Comparison of ENCODE assay signal across 6 cellular contexts in the genomic region with DNA sequence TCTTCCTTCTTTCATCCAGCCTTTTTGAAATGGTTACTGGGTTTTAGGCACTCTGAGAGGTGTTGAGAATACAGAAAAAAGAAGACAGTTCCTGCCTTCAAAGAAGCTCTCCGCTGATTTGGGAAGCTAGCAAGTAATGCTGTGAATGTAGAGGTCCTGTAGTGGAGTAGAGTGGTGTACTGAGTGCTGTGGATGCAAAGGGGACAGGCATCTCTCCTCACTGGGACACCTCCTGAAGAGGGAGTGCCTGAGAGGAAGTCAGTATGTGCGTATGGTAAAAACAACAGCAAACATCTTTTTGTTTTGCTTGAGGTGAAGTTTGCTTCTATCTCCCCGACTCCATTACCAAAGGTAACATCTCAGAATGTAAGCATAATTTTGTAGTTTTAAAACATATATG.
"Had no signal": no experiment of that assay in that cellular context is flagged by ENCODE, and none has a peak within 500 bp of the region (broad histone marks: within the 10 kb centered on the region; RNA-seq: fewer than 3 reads in every experiment).

No MANE protein-coding gene starts in this region.

- H3K27ac ChIP-seq: GM23248 had no signal

- H3K9ac ChIP-seq: GM23248 had no signal

- H3K36me3 ChIP-seq: HAP-1 had no signal

- H3K27me3 Mint-ChIP-seq: IgD-negative memory B cell had no signal

- DNase-seq: GM23248, HFFc6, KBM-7 had no signal

- H3K27ac Mint-ChIP-seq: HFFc6, IgD-negative memory B cell had no signal

- H3K4me3 ChIP-seq: GM23248, HAP-1 had no signal

- H3K4me1 ChIP-seq: HAP-1 had no signal

- H2AFZ ChIP-seq: GM23248 had no signal

- H3K9me3 ChIP-seq: HAP-1 had no signal

- H3K4me1 Mint-ChIP-seq: IgD-negative memory B cell had no signal

- H3K9me3 Mint-ChIP-seq: HFFc6, IgD-negative memory B cell had no signal

- H3K4me3 Mint-ChIP-seq: HFFc6, IgD-negative memory B cell had no signal

- ATAC-seq: HCT116 had no signal
